Comparison of ENCODE assay signal across 8 cellular contexts in genomic region chr13:94596575-94596971, GRCh38. TPM values are rescaled to one million over a fixed set of nuclear protein-coding genes. Genes with fewer than 3 reads are reported as not detected.
DNase-seq lines count a peak whose midpoint lies in the region; ATAC-seq and TF ChIP-seq lines count a peak whose summit lies in the region.

No MANE protein-coding gene starts in this region.

- H3K36me3 Mint-ChIP-seq in endodermal cell (ENCODE audit: low read depth) (peaks cover 11% of the 10 kb centered on the region), neural progenitor cell (no peaks in the 10 kb centered on the region)

- no peak overlapping the region for H3K27ac Mint-ChIP-seq in endodermal cell
- no peak overlapping the region for H3K27ac Mint-ChIP-seq in neural progenitor cell

- H3K27me3 Mint-ChIP-seq in endodermal cell (ENCODE audit: insufficient read depth), result peaks cover 22% of the 10 kb centered on the region
- peaks cover 3% of the 10 kb centered on the region for H3K27me3 Mint-ChIP-seq in neural progenitor cell (ENCODE audit: insufficient read depth, low read depth)

- no peak for DNase-seq in BE2C
- no peak for DNase-seq in NB4 (ENCODE audit: low read depth)
- no peak for DNase-seq in endodermal cell
- DNase-seq in neural progenitor cell (ENCODE audit: low spot score), result no peak
- DNase-seq in central memory CD4-positive, alpha-beta T cell, result no peak
- DNase-seq in activated effector memory CD4-positive, alpha-beta T cell treated with Interleukin-2 at 50 U/mL for 16 hours, result no peak
- no peak for DNase-seq in SK-N-DZ (ENCODE audit: low spot score)

- H3K9me3 ChIP-seq in BE2C (no peaks in the 10 kb centered on the region), endodermal cell (ENCODE audit: control insufficient read depth, low read length) (peaks cover 4% of the 10 kb centered on the region), neural progenitor cell (ENCODE audit: low read depth) (peaks cover 3% of the 10 kb centered on the region)

- H3K36me3 ChIP-seq in BE2C (peaks cover 12% of the 10 kb centered on the region), endodermal cell (ENCODE audit: control insufficient read depth, insufficient read depth, low read length) (peaks cover 18% of the 10 kb centered on the region), neural progenitor cell (peaks cover 9% of the 10 kb centered on the region)

- H3K4me2 ChIP-seq in neural progenitor cell, result peak overlapping the region; percentile 96

- peak overlapping the region; percentile 85 for H3K4me3 Mint-ChIP-seq in endodermal cell
- peak overlapping the region; percentile 91 for H3K4me3 Mint-ChIP-seq in neural progenitor cell

- no peak overlapping the region for H3K27ac ChIP-seq in endodermal cell (ENCODE audit: low read depth, low read length)
- H3K27ac ChIP-seq in neural progenitor cell, result no peak overlapping the region

- no peak overlapping the region for H3K9ac ChIP-seq in endodermal cell (ENCODE audit: extremely low read depth, low read length, poor library complexity, severe bottlenecking)
- H3K9ac ChIP-seq in neural progenitor cell, result no peak overlapping the region

- no peak for ATAC-seq in GM19463 (IDR thresholded peaks at IDR 0.05; ENCODE audit: unreplicated experiment)

- no peak for TF ChIP-seq POLR2A in NB4 (IDR thresholded peaks at IDR 0.05; ENCODE audit: extremely low read depth, insufficient read length)

- H3F3A ChIP-seq in neural progenitor cell (ENCODE audit: low read depth), result peaks cover 9% of the 10 kb centered on the region

- no peaks in the 10 kb centered on the region for H3K27me3 ChIP-seq in BE2C
- H3K27me3 ChIP-seq in endodermal cell (ENCODE audit: control insufficient read depth, insufficient read depth, low read length, poor library complexity, severe bottlenecking), result no peaks in the 10 kb centered on the region
- H3K27me3 ChIP-seq in neural progenitor cell, result peaks cover 8% of the 10 kb centered on the region

- no peaks in the 10 kb centered on the region for H4K20me1 ChIP-seq in neural progenitor cell (ENCODE audit: low read depth)

- H3K4me1 ChIP-seq in BE2C, result no peaks in the 10 kb centered on the region
- no peaks in the 10 kb centered on the region for H3K4me1 ChIP-seq in endodermal cell (ENCODE audit: control insufficient read depth, insufficient read depth, low read length)
- H3K4me1 ChIP-seq in neural progenitor cell, result peaks cover 9% of the 10 kb centered on the region

- H3K4me1 Mint-ChIP-seq in endodermal cell, result peaks cover 13% of the 10 kb centered on the region
- peaks cover 20% of the 10 kb centered on the region for H3K4me1 Mint-ChIP-seq in neural progenitor cell

- peak overlapping the region; percentile 85 for H2AFZ ChIP-seq in neural progenitor cell (replicated peaks)

- peak overlapping the region; percentile 79 for H3K4me3 ChIP-seq in BE2C (ENCODE audit: low read depth, low read length)
- H3K4me3 ChIP-seq in NB4 (ENCODE audit: low read depth, low read length), result peak overlapping the region; percentile 97
- H3K4me3 ChIP-seq in endodermal cell (ENCODE audit: low read length), result peak overlapping the region; percentile 92
- peak overlapping the region; percentile 89 for H3K4me3 ChIP-seq in neural progenitor cell

- H3K9me3 Mint-ChIP-seq in endodermal cell (peaks cover 15% of the 10 kb centered on the region), neural progenitor cell (peaks cover 8% of the 10 kb centered on the region)

- WGBS in endodermal cell (ENCODE audit: insufficient coverage in 1 of 2, insufficient read length in 1 of 2), 2 experiments, result 80 to 95% methylated on average over 14 to 20 of the region's 20 CpGs

- TF ChIP-seq CTCF in BE2C (IDR thresholded peaks at IDR 0.05; ENCODE audit: low read depth, low read length) (no peak), NB4 (IDR thresholded peaks at IDR 0.05; ENCODE audit: low read depth, low read length) (no peak), endodermal cell (conservative IDR thresholded peaks at IDR 0.05) (no peak), neural progenitor cell (IDR thresholded peaks at IDR 0.05) (no peak)

- peaks cover 34% of the 10 kb centered on the region for H3K79me2 ChIP-seq in neural progenitor cell (ENCODE audit: low read depth)

RNA-seq across cellular contexts. Expression of gene TGDS, which starts 0.6 kb away (rescaled TPM):
- 12.4 TPM for polyA plus RNA-seq in BE2C (2012; ENCODE audit: insufficient read depth, insufficient read length, low read depth)
- total RNA-seq in endodermal cell (10 to 100 TPM; 11.3 to 14.1 TPM), neural progenitor cell (ENCODE audit: low replicate concordance) (24.3 and 41.2 TPM in 2 replicates)
- polyA plus RNA-seq in endodermal cell (2013, experiment 1 of 2), result 17.5 TPM
- polyA plus RNA-seq in endodermal cell (2013, experiment 2 of 2), result 18.5 TPM
- polyA plus RNA-seq in SK-N-DZ (2014; cell fraction: cytosol; rRNA removed), result 14.2 and 19.3 TPM in 2 replicates
- polyA plus RNA-seq in SK-N-DZ (2014; cell fraction: nucleus; rRNA removed), result 17.6 and 21.8 TPM in 2 replicates

RNA-seq across cellular contexts. Expression of gene GPR180, which starts 5.1 kb away (rescaled TPM):
- 2.4 TPM for polyA plus RNA-seq in BE2C (2012; ENCODE audit: insufficient read depth, insufficient read length, low read depth)
- 1 to 10 TPM; 6.6 to 6.9 TPM for total RNA-seq in endodermal cell
- 5.3 TPM for polyA plus RNA-seq in endodermal cell (2013, experiment 1 of 2)
- polyA plus RNA-seq in endodermal cell (2013, experiment 2 of 2), result 5.4 TPM
- 9.7 and 16.5 TPM in 2 replicates for total RNA-seq in neural progenitor cell (ENCODE audit: low replicate concordance)
- polyA plus RNA-seq in SK-N-DZ (2014; cell fraction: cytosol; rRNA removed), result 3.9 and 5.0 TPM in 2 replicates
- 6.5 and 7.1 TPM in 2 replicates for polyA plus RNA-seq in SK-N-DZ (2014; cell fraction: nucleus; rRNA removed)
